ENCODE assay signal across 8 cellular contexts in genomic region chr15:101068961-101069734, GRCh38.
DNase-seq lines count a peak whose midpoint lies in the region; ATAC-seq and TF ChIP-seq lines count a peak whose summit lies in the region.
"Had no signal": no experiment of that assay in that cellular context is flagged by ENCODE, and none has a peak within 500 bp of the region (broad histone marks: within the 10 kb centered on the region; RNA-seq: fewer than 3 reads in every experiment).

No MANE protein-coding gene starts in this region.

- CTCF ChIA-PET in Calu3 (lab: Charles Lee) = no interaction called here

- H3K27ac Mint-ChIP-seq in endodermal cell (peak overlapping the region; percentile 94), Calu3 (ENCODE audit: unreplicated experiment) (no peak overlapping the region)
- no peak overlapping the region for H3K27ac Mint-ChIP-seq in activated T-cell treated with anti-CD3 and anti-CD28 coated beads, Interleukin-2, amount 50 U/mL, for 72 hours
- H3K27ac Mint-ChIP-seq: activated T-cell treated with anti-CD3 and anti-CD28 coated beads, Interleukin-2, amount 50 U/mL, for 24 hours had no signal

- H3K4me3 ChIP-seq in endodermal cell (ENCODE audit: low read length) = no peak overlapping the region
- H3K4me3 ChIP-seq in left lung = no peak overlapping the region
- no peak overlapping the region for H3K4me3 ChIP-seq in upper lobe of right lung

- H3K9me3 Mint-ChIP-seq in endodermal cell (peaks cover 26% of the 10 kb centered on the region), Calu3 (ENCODE audit: low read depth, unreplicated experiment) (no peaks in the 10 kb centered on the region)
- no peaks in the 10 kb centered on the region for H3K9me3 Mint-ChIP-seq in activated T-cell treated with anti-CD3 and anti-CD28 coated beads, Interleukin-2, amount 50 U/mL, for 72 hours
- H3K9me3 Mint-ChIP-seq: activated T-cell treated with anti-CD3 and anti-CD28 coated beads, Interleukin-2, amount 50 U/mL, for 24 hours had no signal

- H3K36me3 Mint-ChIP-seq in endodermal cell (ENCODE audit: low read depth) (peaks cover 15% of the 10 kb centered on the region), Calu3 (ENCODE audit: insufficient read depth, unreplicated experiment) (peaks cover 3% of the 10 kb centered on the region)
- no peaks in the 10 kb centered on the region for H3K36me3 Mint-ChIP-seq in activated T-cell treated with anti-CD3 and anti-CD28 coated beads, Interleukin-2, amount 50 U/mL, for 72 hours (ENCODE audit: insufficient read depth in 2 of 2)

- intact Hi-C loops in left lung (cut with DNase I) (no loop called here), upper lobe of right lung (cut with DNase I) (no loop called here), Calu3 (cut with micrococcal nuclease; ENCODE audit: unreplicated experiment) (no loop called here)

- H3K9me3 ChIP-seq in endodermal cell (ENCODE audit: control insufficient read depth, low read length) = no peaks in the 10 kb centered on the region
- H3K9me3 ChIP-seq in left lung = no peaks in the 10 kb centered on the region
- H3K9me3 ChIP-seq in upper lobe of right lung = no peaks in the 10 kb centered on the region

- H3K27ac ChIP-seq in endodermal cell (ENCODE audit: low read depth, low read length) = peak overlapping the region; percentile 85
- peak overlapping the region; percentile 64 to 79 for H3K27ac ChIP-seq in left lung
- peak overlapping the region; percentile 70 for H3K27ac ChIP-seq in upper lobe of right lung

- no peak overlapping the region for H3K9ac ChIP-seq in endodermal cell (ENCODE audit: extremely low read depth, low read length, poor library complexity, severe bottlenecking)

- BruUV-seq in Calu3 (replicated peaks; lab: Mats Ljungman, UMichigan) = no TSS peak

- 38 to 48% methylated on average over 2 to 15 of the region's 15 CpGs for WGBS in endodermal cell (ENCODE audit: insufficient coverage in 1 of 2, insufficient read length in 1 of 2), 2 experiments

- H3K36me3 ChIP-seq in endodermal cell (ENCODE audit: control insufficient read depth, insufficient read depth, low read length) (no peaks in the 10 kb centered on the region), left lung (peaks cover 0 to 65% of the 10 kb centered on the region in 2 donors), upper lobe of right lung (no peaks in the 10 kb centered on the region)

- peak; percentile 28 for DNase-seq in M059J (ENCODE audit: low read depth)
- peak; percentile 93 for DNase-seq in endodermal cell
- peak in 1 of 2 donors; percentile 31 for DNase-seq in left lung
- DNase-seq in upper lobe of right lung = no peak
- no peak for DNase-seq in Calu3
- no peak for DNase-seq in activated naive CD4-positive, alpha-beta T cell treated with anti-CD3 and anti-CD28 coated beads, Interleukin-2, amount 50 U/mL, for 16 hours
- no peak for DNase-seq in activated T-cell treated with anti-CD3 and anti-CD28 coated beads, Interleukin-2, amount 50 U/mL, for 72 hours
- DNase-seq: activated T-cell treated with anti-CD3 and anti-CD28 coated beads, Interleukin-2, amount 50 U/mL, for 24 hours had no signal

- TF ChIP-seq CTCF in endodermal cell (conservative IDR thresholded peaks at IDR 0.05) (peak; percentile 68), left lung (IDR thresholded peaks at IDR 0.05) (no peak), upper lobe of right lung (IDR thresholded peaks at IDR 0.05) (peak; percentile 30), Calu3 (IDR thresholded peaks at IDR 0.05; ENCODE audit: unreplicated experiment) (no peak)

- peaks cover 20% of the 10 kb centered on the region for H3K4me1 Mint-ChIP-seq in endodermal cell
- peaks cover 13% of the 10 kb centered on the region for H3K4me1 Mint-ChIP-seq in Calu3 (ENCODE audit: low read depth, unreplicated experiment)
- H3K4me1 Mint-ChIP-seq in activated T-cell treated with anti-CD3 and anti-CD28 coated beads, Interleukin-2, amount 50 U/mL, for 72 hours (ENCODE audit: low read depth) = peaks cover 15% of the 10 kb centered on the region

- H3K4me3 Mint-ChIP-seq in endodermal cell = no peak overlapping the region
- no peak overlapping the region for H3K4me3 Mint-ChIP-seq in Calu3 (ENCODE audit: low read depth, unreplicated experiment)
- H3K4me3 Mint-ChIP-seq in activated T-cell treated with anti-CD3 and anti-CD28 coated beads, Interleukin-2, amount 50 U/mL, for 72 hours = no peak overlapping the region
- H3K4me3 Mint-ChIP-seq: activated T-cell treated with anti-CD3 and anti-CD28 coated beads, Interleukin-2, amount 50 U/mL, for 24 hours had no signal

- ATAC-seq in left lung (peak; percentile 32), upper lobe of right lung (peak; percentile 39)
- no peak for ATAC-seq in activated T-cell treated with anti-CD3 and anti-CD28 coated beads, Interleukin-2, amount 50 U/mL, for 72 hours (replicated peaks in 1 of 2)

- H3K27me3 Mint-ChIP-seq in endodermal cell (ENCODE audit: insufficient read depth) (peaks cover 4% of the 10 kb centered on the region), Calu3 (ENCODE audit: unreplicated experiment) (no peaks in the 10 kb centered on the region)
- H3K27me3 Mint-ChIP-seq in activated T-cell treated with anti-CD3 and anti-CD28 coated beads, Interleukin-2, amount 50 U/mL, for 72 hours (ENCODE audit: low read depth) = peaks cover 11% of the 10 kb centered on the region
- H3K27me3 Mint-ChIP-seq: activated T-cell treated with anti-CD3 and anti-CD28 coated beads, Interleukin-2, amount 50 U/mL, for 24 hours had no signal

- no peaks in the 10 kb centered on the region for H3K27me3 ChIP-seq in endodermal cell (ENCODE audit: control insufficient read depth, insufficient read depth, low read length, poor library complexity, severe bottlenecking)
- no peaks in the 10 kb centered on the region for H3K27me3 ChIP-seq in left lung
- no peaks in the 10 kb centered on the region for H3K27me3 ChIP-seq in upper lobe of right lung

- H3K4me1 ChIP-seq in endodermal cell (ENCODE audit: control insufficient read depth, insufficient read depth, low read length) (no peaks in the 10 kb centered on the region), left lung (peaks cover 13 to 25% of the 10 kb centered on the region in 2 donors), upper lobe of right lung (peaks cover 31% of the 10 kb centered on the region)

Comparison
In these comparisons a context has a peak if more than half of its experiments do, and no peak if none do; other contexts are left out.
1. DNase-seq: peak in M059J (single experiment) and endodermal cell (single experiment); none in upper lobe of right lung (single experiment), Calu3 (single experiment), activated naive CD4-positive, alpha-beta T cell treated with anti-CD3 and anti-CD28 coated beads, Interleukin-2, amount 50 U/mL, for 16 hours (single experiment) and activated T-cell treated with anti-CD3 and anti-CD28 coated beads, Interleukin-2, amount 50 U/mL, for 72 hours (0 of 2).
2. CTCF ChIP-seq: peak in endodermal cell (single experiment) and upper lobe of right lung (single experiment); none in left lung (0 of 2) and Calu3 (single experiment).
3. ATAC-seq: peak in left lung (single experiment) and upper lobe of right lung (single experiment); none in activated T-cell treated with anti-CD3 and anti-CD28 coated beads, Interleukin-2, amount 50 U/mL, for 72 hours (0 of 2).
4. Peak in every context shown above with its lines, with median percentiles within 50 percentile points of each other: H3K27ac ChIP-seq.